Comparison of ENCODE assay signal across 9 cellular contexts in the genomic region with DNA sequence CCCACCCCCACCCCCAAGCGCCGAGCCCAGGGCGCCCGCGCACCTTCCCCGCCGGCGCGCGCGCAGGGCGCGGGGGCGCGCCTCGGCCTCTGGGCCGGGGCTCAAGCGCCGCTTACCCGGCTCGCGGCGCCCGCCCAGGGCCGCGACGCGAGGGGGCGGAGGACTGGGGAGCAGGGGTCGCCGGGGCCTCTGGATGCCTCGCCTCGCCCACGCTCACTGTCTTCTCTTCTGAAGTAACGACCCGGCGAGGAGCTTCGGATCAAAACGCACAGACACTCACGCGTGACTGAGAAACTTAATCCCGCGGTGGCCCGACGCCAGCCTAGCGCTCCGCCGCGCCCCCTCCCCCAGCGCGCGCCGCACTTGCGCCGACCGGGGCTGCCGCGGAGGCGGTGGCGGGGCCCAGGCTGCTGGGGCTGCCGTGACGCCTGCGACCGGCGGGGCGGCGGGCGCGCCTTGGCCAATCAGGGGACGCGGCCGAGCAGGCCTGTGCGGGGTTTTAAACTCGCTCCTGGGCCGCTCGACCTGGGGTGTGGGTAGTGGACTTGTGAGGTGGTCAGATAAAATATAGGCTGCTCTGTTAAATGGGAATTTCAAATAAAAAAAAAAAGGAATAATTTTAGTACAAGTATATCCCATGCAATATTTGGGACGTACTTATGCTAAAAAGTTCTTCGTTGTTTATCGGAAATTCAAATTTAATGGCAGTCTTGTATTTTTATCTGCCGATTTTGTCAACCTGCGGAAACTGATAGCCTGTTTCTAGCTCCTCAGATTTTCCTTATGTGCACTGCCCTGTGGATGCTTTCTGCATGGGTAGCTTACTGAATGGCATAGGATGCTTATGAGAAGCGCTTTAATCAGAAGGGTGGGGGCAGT. TPM values are rescaled to one million over a fixed set of nuclear protein-coding genes. Genes with fewer than 3 reads are reported as not detected.
DNase-seq lines count a peak whose midpoint lies in the region; ATAC-seq and TF ChIP-seq lines count a peak whose summit lies in the region.
"Had no signal": no experiment of that assay in that cellular context is flagged by ENCODE, and none has a peak within 500 bp of the region (broad histone marks: within the 10 kb centered on the region; RNA-seq: fewer than 3 reads in every experiment).

TSS of gene MPDZ (minus strand) at position 409 of the 879 bp plus-strand sequence. CDS start 29,377 bp downstream, outside the sequence.

- TF ChIP-seq CTCF in coronary artery (IDR thresholded peaks at IDR 0.05) = no peak
- no peak for TF ChIP-seq CTCF in kidney epithelial cell (IDR thresholded peaks at IDR 0.05; ENCODE audit: insufficient read depth, low read length, poor library complexity, severe bottlenecking)
- TF ChIP-seq CTCF in spleen (IDR thresholded peaks at IDR 0.05 in 8 of 11, conservative IDR thresholded peaks at IDR 0.05 in 3 of 11) = no peak

- peaks cover 0 to 3% (median 0%) of the 10 kb centered on the region in 8 donors for H3K9me3 ChIP-seq in spleen

- no peaks in the 10 kb centered on the region for H3K27me3 ChIP-seq in kidney epithelial cell (ENCODE audit: control insufficient read depth, insufficient read depth, low read length)
- peaks cover 0 to 38% (median 6%) of the 10 kb centered on the region in 7 donors for H3K27me3 ChIP-seq in spleen (replicated peaks in 1 of 7)

- WGBS in spleen, 5 donors = 7 to 11% (median 9%) methylated on average over 27 to 82 of the region's 82 CpGs

- H3K4me1 ChIP-seq in spleen = peaks cover 0 to 9% (median 0%) of the 10 kb centered on the region in 6 donors

- peak within 1 kb of the TSS; percentile 88 for H3K4me3 ChIP-seq in coronary artery
- H3K4me3 ChIP-seq in kidney epithelial cell (ENCODE audit: low read depth, low read length) = peak within 1 kb of the TSS; percentile 71
- peak within 1 kb of the TSS; percentile 32 to 70 (median 48) for H3K4me3 ChIP-seq in spleen

- TF ChIP-seq POLR2A in spleen (IDR thresholded peaks at IDR 0.05) = no peak

- intact Hi-C loops in spleen (cut with DNase I; ENCODE audit: low total_unique reads) = no loop called here

- peak; percentile 17 for DNase-seq in GM04504 (ENCODE audit: low read depth)
- DNase-seq in NCI-H510A (lab: John Stamatoyannopoulos, UW) = peak; percentile 54
- peak; percentile 81 for DNase-seq in coronary artery (ENCODE audit: low spot score)
- DNase-seq in kidney epithelial cell (ENCODE audit: low read depth) = no peak
- no peak for DNase-seq in spleen
- no peak for DNase-seq in stimulated activated CD4-positive, alpha-beta T cell treated with anti-CD3 and anti-CD28 coated beads, Interleukin-4, amount 100 ng/mL, for 24 hours
- DNase-seq in SW480 (ENCODE audit: low spot score) = no peak

- no peak for ATAC-seq in GM19463 (IDR thresholded peaks at IDR 0.05; ENCODE audit: unreplicated experiment)

- H3K36me3 ChIP-seq in kidney epithelial cell (ENCODE audit: control insufficient read depth, insufficient read depth, low read length) (no peaks in the 10 kb centered on the region), spleen (no peaks in the 10 kb centered on the region)

- peak within 1 kb of the TSS; percentile 96 for H3K27ac ChIP-seq in coronary artery
- H3K27ac ChIP-seq in spleen = peak within 1 kb of the TSS; percentile 67 to 88 (median 82)

RNA-seq across cellular contexts. Expression of gene MPDZ, which starts in this region (rescaled TPM):
- total RNA-seq in kidney epithelial cell = 17.3 and 27.2 TPM in 2 replicates
- 10 to 100 TPM; 20.7 to 42.8 (median 33.1) TPM for total RNA-seq in spleen
- polyA plus RNA-seq in spleen = 1 to 10 TPM; 3.8 to 9.8 (median 4.3) TPM
- polyA plus RNA-seq: IgD-negative memory B cell had no signal

Comparison
In these comparisons a context has a peak if more than half of its experiments do, and no peak if none do; other contexts are left out.
1. DNase-seq: peak in GM04504 (single experiment), NCI-H510A (single experiment) and coronary artery (single experiment); none in kidney epithelial cell (single experiment), spleen (single experiment), stimulated activated CD4-positive, alpha-beta T cell treated with anti-CD3 and anti-CD28 coated beads, Interleukin-4, amount 100 ng/mL, for 24 hours (single experiment) and SW480 (single experiment).
2. Peak in every context shown above with its lines, with median percentiles within 50 percentile points of each other: H3K4me3 ChIP-seq.